In the genomic region with DNA sequence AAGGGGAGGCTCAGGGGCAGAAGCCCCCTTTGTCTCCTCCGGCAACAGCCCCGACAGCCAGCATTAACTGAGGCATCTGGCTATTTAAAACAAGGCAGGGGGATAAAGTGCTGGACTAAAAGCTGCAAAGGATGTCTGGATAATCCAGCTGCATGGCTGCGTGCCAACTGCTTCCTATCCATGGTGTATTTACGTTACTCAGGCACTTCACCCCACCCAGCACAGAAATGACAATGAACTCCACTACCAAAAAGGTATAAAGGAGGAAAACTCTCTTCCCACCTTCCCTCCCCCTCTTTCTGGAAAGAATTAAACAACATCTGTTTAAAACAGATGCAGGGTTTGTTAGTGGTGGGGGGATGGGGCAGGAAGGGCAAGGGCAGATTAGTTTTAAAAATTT, we compare ENCODE assay signal across 8 cellular contexts.
DNase-seq lines count a peak whose midpoint lies in the region; TF ChIP-seq lines count a peak whose summit lies in the region.

No MANE protein-coding gene starts in this region.

- CTCF ChIA-PET in HEK293 (lab: Yijun Ruan, JAX) = interaction anchor here (0.7 to 0.9 kb wide), 2 partner anchors 10 to 17 kb away, joined by 3 read pairs; no protein-coding TSS in a partner anchor

- TF ChIP-seq CTCF in HEK293 (tag by site-specific recombination; IDR thresholded peaks at IDR 0.05) (no peak), endothelial cell (IDR thresholded peaks at IDR 0.05; ENCODE audit: unreplicated experiment) (no peak), GM20000 (IDR thresholded peaks at IDR 0.05; ENCODE audit: extremely low read depth, missing control alignments) (no peak)

- H3K27ac ChIP-seq in HEK293 (ENCODE audit: extremely low read depth, low read depth, low read length) = peak overlapping the region; percentile 30; the same call in 1 of the 2 replicates

- H3K9me3 ChIP-seq in HEK293 (ENCODE audit: control insufficient read depth, insufficient read depth, low read depth, low read length) = no peaks in the 10 kb centered on the region

- POLR2A ChIA-PET in HEK293 (lab: Yijun Ruan, JAX) = interaction anchor here (0.7 to 1.1 kb wide), 2 partner anchors 17 to 28 kb away, joined by 3 read pairs; no protein-coding TSS in a partner anchor

- H3K4me3 ChIP-seq in HEK293 (ENCODE audit: low read depth, low read length) = no peak overlapping the region

- H3K4me3 Mint-ChIP-seq in endothelial cell (ENCODE audit: unreplicated experiment) = no peak overlapping the region

- peaks cover 10% of the 10 kb centered on the region for H3K27me3 Mint-ChIP-seq in endothelial cell (ENCODE audit: unreplicated experiment)

- H3K27ac Mint-ChIP-seq in endothelial cell (ENCODE audit: unreplicated experiment) = no peak overlapping the region

- no peaks in the 10 kb centered on the region; a peak in 1 of 3 replicates for H3K36me3 ChIP-seq in HEK293 (ENCODE audit: control insufficient read depth in 2 of 2, insufficient read depth in 1 of 2, low read length in 2 of 2)

- H3K9me3 Mint-ChIP-seq in endothelial cell (ENCODE audit: unreplicated experiment) = no peaks in the 10 kb centered on the region

- H3K4me1 ChIP-seq in HEK293 (ENCODE audit: control insufficient read depth, insufficient read depth, low read length) = peaks cover 27% of the 10 kb centered on the region

- DNase-seq in NCI-H774 (lab: John Stamatoyannopoulos, UW) (peak; percentile 29), endothelial cell (ENCODE audit: low spot score) (peak; percentile 27), pulmonary artery endothelial cell (ENCODE audit: low read depth, low spot score) (peak; percentile 44), inferior parietal cortex (ENCODE audit: extremely low spot score) (no peak), GM20000 (ENCODE audit: low spot score) (no peak)
- no peak for DNase-seq in activated CD4-positive, alpha-beta T cell treated with anti-CD3 and anti-CD28 coated beads, Interleukin-2, amount 50 U/mL, for 48 hours
- DNase-seq in activated CD4-positive, alpha-beta T cell treated with anti-CD3 and anti-CD28 coated beads for 1 hour = no peak

- H3K36me3 Mint-ChIP-seq in endothelial cell (ENCODE audit: low read depth, unreplicated experiment) = no peaks in the 10 kb centered on the region

- peaks cover 36% of the 10 kb centered on the region for H3K4me1 Mint-ChIP-seq in endothelial cell (ENCODE audit: unreplicated experiment)

TF ChIP-seq in HEK293, 187 proteins besides CTCF, POLR2A, EP300 and RAD21 (continues in another document):
- TF ChIP-seq ZNF514 (tag by site-specific recombination; IDR thresholded peaks at IDR 0.05) (no peak), ZNF677 (tag by site-specific recombination; IDR thresholded peaks at IDR 0.05) (no peak), ZNF660 (tag by site-specific recombination; IDR thresholded peaks at IDR 0.05) (0 out of 2 replicates have a peak, but pooled peaks have one; percentile 13), ZNF585B (tag by site-specific recombination; IDR thresholded peaks at IDR 0.05) (no peak), GLIS2 (tag by site-specific recombination; IDR thresholded peaks at IDR 0.05) (no peak), SP7 (tag by site-specific recombination; IDR thresholded peaks at IDR 0.05) (no peak), IKZF3 (tag by site-specific recombination; IDR thresholded peaks at IDR 0.05) (0 out of 2 replicates have a peak, but pooled peaks have one; percentile 37), ZNF621 (tag by site-specific recombination; IDR thresholded peaks at IDR 0.05) (no peak), ZNF221 (tag by site-specific recombination; IDR thresholded peaks at IDR 0.05; ENCODE audit: borderline replicate concordance) (no peak), ZNF132 (tag by site-specific recombination; IDR thresholded peaks at IDR 0.05; ENCODE audit: borderline replicate concordance) (no peak), ZNF174 (tag by site-specific recombination; IDR thresholded peaks at IDR 0.05) (no peak), SALL2 (tag by site-specific recombination; IDR thresholded peaks at IDR 0.05; ENCODE audit: borderline replicate concordance) (no peak), ZBTB17 (tag by site-specific recombination; IDR thresholded peaks at IDR 0.05) (peak; percentile 48; the same call in 1 of the 2 replicates), HOXD13 (CRISPR knock-in tag; IDR thresholded peaks at IDR 0.05; ENCODE audit: borderline replicate concordance) (no peak)
- TF ChIP-seq, protein P1, sequence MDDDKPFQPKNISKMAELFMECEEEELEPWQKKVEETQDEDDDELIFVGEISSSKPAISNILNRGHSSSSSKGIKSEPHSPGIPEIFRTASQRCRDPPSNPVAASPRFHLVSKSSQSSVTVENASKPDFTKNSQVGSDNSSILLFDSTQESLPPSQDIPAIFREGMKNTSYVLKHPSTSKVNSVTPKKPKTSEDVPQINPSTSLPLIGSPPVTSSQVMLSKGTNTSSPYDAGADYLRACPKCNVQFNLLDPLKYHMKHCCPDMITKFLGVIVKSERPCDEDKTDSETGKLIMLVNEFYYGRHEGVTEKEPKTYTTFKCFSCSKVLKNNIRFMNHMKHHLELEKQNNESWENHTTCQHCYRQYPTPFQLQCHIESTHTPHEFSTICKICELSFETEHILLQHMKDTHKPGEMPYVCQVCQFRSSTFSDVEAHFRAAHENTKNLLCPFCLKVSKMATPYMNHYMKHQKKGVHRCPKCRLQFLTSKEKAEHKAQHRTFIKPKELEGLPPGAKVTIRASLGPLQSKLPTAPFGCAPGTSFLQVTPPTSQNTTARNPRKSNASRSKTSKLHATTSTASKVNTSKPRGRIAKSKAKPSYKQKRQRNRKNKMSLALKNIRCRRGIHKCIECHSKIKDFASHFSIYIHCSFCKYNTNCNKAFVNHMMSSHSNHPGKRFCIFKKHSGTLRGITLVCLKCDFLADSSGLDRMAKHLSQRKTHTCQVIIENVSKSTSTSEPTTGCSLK (tag by site-specific recombination; IDR thresholded peaks at IDR 0.05) = no peak
- TF ChIP-seq, protein P2, sequence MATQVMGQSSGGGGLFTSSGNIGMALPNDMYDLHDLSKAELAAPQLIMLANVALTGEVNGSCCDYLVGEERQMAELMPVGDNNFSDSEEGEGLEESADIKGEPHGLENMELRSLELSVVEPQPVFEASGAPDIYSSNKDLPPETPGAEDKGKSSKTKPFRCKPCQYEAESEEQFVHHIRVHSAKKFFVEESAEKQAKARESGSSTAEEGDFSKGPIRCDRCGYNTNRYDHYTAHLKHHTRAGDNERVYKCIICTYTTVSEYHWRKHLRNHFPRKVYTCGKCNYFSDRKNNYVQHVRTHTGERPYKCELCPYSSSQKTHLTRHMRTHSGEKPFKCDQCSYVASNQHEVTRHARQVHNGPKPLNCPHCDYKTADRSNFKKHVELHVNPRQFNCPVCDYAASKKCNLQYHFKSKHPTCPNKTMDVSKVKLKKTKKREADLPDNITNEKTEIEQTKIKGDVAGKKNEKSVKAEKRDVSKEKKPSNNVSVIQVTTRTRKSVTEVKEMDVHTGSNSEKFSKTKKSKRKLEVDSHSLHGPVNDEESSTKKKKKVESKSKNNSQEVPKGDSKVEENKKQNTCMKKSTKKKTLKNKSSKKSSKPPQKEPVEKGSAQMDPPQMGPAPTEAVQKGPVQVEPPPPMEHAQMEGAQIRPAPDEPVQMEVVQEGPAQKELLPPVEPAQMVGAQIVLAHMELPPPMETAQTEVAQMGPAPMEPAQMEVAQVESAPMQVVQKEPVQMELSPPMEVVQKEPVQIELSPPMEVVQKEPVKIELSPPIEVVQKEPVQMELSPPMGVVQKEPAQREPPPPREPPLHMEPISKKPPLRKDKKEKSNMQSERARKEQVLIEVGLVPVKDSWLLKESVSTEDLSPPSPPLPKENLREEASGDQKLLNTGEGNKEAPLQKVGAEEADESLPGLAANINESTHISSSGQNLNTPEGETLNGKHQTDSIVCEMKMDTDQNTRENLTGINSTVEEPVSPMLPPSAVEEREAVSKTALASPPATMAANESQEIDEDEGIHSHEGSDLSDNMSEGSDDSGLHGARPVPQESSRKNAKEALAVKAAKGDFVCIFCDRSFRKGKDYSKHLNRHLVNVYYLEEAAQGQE (tag by site-specific recombination; IDR thresholded peaks at IDR 0.05) = 0 out of 2 replicates have a peak, but pooled peaks have one; percentile 36

Comparison
In these comparisons a context has a peak if more than half of its experiments do, and no peak if none do; other contexts are left out.
1. DNase-seq: peak in NCI-H774 (single experiment), endothelial cell (single experiment) and pulmonary artery endothelial cell (single experiment); none in inferior parietal cortex (single experiment), activated CD4-positive, alpha-beta T cell treated with anti-CD3 and anti-CD28 coated beads, Interleukin-2, amount 50 U/mL, for 48 hours (0 of 2), activated CD4-positive, alpha-beta T cell treated with anti-CD3 and anti-CD28 coated beads for 1 hour (single experiment) and GM20000 (single experiment).